8 cellular contexts compared by ENCODE assay signal in the genomic region with DNA sequence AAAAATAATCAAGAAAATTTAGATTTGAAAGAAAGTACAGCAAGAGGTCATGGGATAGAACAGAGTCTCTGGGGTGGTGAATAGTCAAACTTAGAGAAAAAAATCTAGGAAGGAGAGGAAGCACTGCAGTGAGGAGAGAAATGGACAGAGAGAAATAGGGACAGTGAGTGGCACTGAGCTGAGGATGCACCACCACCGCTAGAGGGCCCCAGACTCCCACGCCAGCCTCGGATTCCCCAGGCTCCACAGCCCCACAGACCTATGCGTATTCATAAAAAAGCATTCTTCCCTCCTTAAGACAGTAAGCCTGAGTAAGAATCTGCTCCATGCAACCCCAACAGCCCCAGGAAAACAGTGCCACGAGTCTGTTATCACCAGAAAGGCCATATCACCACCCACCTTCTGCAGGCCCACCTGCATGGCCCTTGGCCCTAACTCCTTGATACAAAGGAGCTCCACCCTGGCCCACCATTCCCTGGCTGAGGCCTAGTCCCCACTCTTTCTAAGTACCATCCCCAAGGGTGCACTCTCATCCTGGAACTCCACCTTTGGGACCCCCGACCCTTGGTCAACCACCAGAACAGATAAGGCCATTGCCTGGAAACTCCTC.
DNase-seq lines count a peak whose midpoint lies in the region; ATAC-seq and TF ChIP-seq lines count a peak whose summit lies in the region.

No MANE protein-coding gene starts in this region.

- ATAC-seq in GM18502 (IDR thresholded peaks at IDR 0.05; ENCODE audit: poor library complexity, unreplicated experiment) (peak; percentile 47), HG03025 (IDR thresholded peaks at IDR 0.05; ENCODE audit: low FRiP score, unreplicated experiment) (peak; percentile 37)

- H3K4me1 Mint-ChIP-seq in mesothelial cell of epicardium: peaks cover 2% of the 10 kb centered on the region

- H3K27me3 Mint-ChIP-seq in mesothelial cell of epicardium (ENCODE audit: low read depth): no peaks in the 10 kb centered on the region

- H3K36me3 Mint-ChIP-seq in mesothelial cell of epicardium: no peaks in the 10 kb centered on the region

- H3K4me3 Mint-ChIP-seq in mesothelial cell of epicardium: no peak overlapping the region

- peak; percentile 83 for TF ChIP-seq CTCF in mesothelial cell of epicardium (IDR thresholded peaks at IDR 0.05; ENCODE audit: unreplicated experiment)

- DNase-seq in AG08395 (ENCODE audit: low spot score) (peak; percentile 92), NCI-H774 (lab: John Stamatoyannopoulos, UW) (peak; percentile 45), mesothelial cell of epicardium (ENCODE audit: low spot score in 2 of 2, unreplicated experiment in 2 of 2) (peak; percentile 57 to 85)
- peak; percentile 90 for DNase-seq in activated CD8-positive, alpha-beta memory T cell treated with anti-CD3 and anti-CD28 coated beads for 24 hours
- DNase-seq in effector CD8-positive, alpha-beta T cell (lab: John Stamatoyannopoulos, UW): peak; percentile 48
- DNase-seq in stimulated activated CD8-positive, alpha-beta memory T cell treated with anti-CD3 and anti-CD28 coated beads, Interleukin-2, amount 100 ng/mL, for 48 hours (ENCODE audit: low read depth in 2 of 2): peak; percentile 64 to 66

- no peaks in the 10 kb centered on the region for H3K9me3 Mint-ChIP-seq in mesothelial cell of epicardium

- no peak overlapping the region for H3K27ac Mint-ChIP-seq in mesothelial cell of epicardium

Comparison
In these comparisons a context has a peak if more than half of its experiments do, and no peak if none do; other contexts are left out.
1. Peak in every context shown above with its lines: DNase-seq and ATAC-seq.